ENCODE assay signal across 22 cellular contexts in genomic region chr19:33039815-33040214, GRCh38. TPM values are rescaled to one million over a fixed set of nuclear protein-coding genes. Genes with fewer than 3 reads are reported as not detected.
DNase-seq lines count a peak whose midpoint lies in the region; ATAC-seq, FAIRE-seq and TF ChIP-seq lines count a peak whose summit lies in the region.
"Had no signal": no experiment of that assay in that cellular context is flagged by ENCODE, and none has a peak within 500 bp of the region (broad histone marks: within the 10 kb centered on the region; RNA-seq: fewer than 3 reads in every experiment).

No MANE protein-coding gene starts in this region.

- H3K27me3 ChIP-seq in liver (ENCODE audit: control insufficient read depth in 4 of 4, insufficient read depth in 4 of 4, low read length in 3 of 4) (no peaks in the 10 kb centered on the region), prostate gland (replicated peaks; ENCODE audit: insufficient read depth) (no peaks in the 10 kb centered on the region), left lung (no peaks in the 10 kb centered on the region), small intestine (ENCODE audit: control insufficient read depth in 2 of 2, insufficient read depth in 2 of 2, low read length in 2 of 2) (no peaks in the 10 kb centered on the region)
- no peaks in the 10 kb centered on the region for H3K27me3 ChIP-seq in CD4-positive, alpha-beta memory T cell (ENCODE audit: insufficient read depth, low read length)
- H3K27me3 ChIP-seq: BE2C, SJSA1 had no signal

- WGBS in liver = 74% methylated on average over 1 of the region's 1 CpG
- WGBS in prostate gland = 80% methylated on average over 1 of the region's 1 CpG
- WGBS in small intestine, 3 donors = 48 to 75% (median 52%) methylated on average over 1 of the region's 1 CpG

- CTCF ChIA-PET in HEK293 (lab: Yijun Ruan, JAX) = interaction anchor here (0.6 to 0.9 kb wide), 4 partner anchors 9 to 118 kb away, joined by 4 to 5 read pairs (median 5); no protein-coding TSS in a partner anchor
- CTCF ChIA-PET in WTC11 (lab: Charles Lee) = interaction anchor here (0.6 to 0.7 kb wide), 2 partner anchors 43 to 323 kb away, joined by 3 to 4 read pairs; no protein-coding TSS in a partner anchor
- CTCF ChIA-PET in CD4-positive, alpha-beta memory T cell (lab: Charles Lee; ENCODE audit: partially characterized antibody) = interaction anchor here (1.0 kb wide), 1 partner anchor 41 kb away, joined by 3 read pairs; the partner anchor contains the start of gene GPATCH1

- H3K27me3 Mint-ChIP-seq in WTC11 (ENCODE audit: low read depth) = no peaks in the 10 kb centered on the region
- no peaks in the 10 kb centered on the region for H3K27me3 Mint-ChIP-seq in CD4-positive, alpha-beta memory T cell
- H3K27me3 Mint-ChIP-seq: CD4-positive, alpha-beta T cell had no signal

- H3K4me1 ChIP-seq in HEK293 (ENCODE audit: control insufficient read depth, insufficient read depth, low read length) (peaks cover 16% of the 10 kb centered on the region), liver (ENCODE audit: control insufficient read depth in 4 of 4, insufficient read depth in 4 of 4, low read length in 3 of 4) (peaks cover 12 to 48% (median 26%) of the 10 kb centered on the region in 4 donors), prostate gland (replicated peaks) (peaks cover 5% of the 10 kb centered on the region), left lung (no peaks in the 10 kb centered on the region), small intestine (ENCODE audit: control insufficient read depth in 2 of 2, insufficient read depth in 1 of 2, low read depth in 1 of 2, low read length in 1 of 2) (peaks cover 3 to 11% of the 10 kb centered on the region in 2 donors)
- peaks cover 5% of the 10 kb centered on the region for H3K4me1 ChIP-seq in CD4-positive, alpha-beta memory T cell (ENCODE audit: insufficient read depth, low read length)
- H3K4me1 ChIP-seq: BE2C had no signal

- no peak overlapping the region for H3K4me3 Mint-ChIP-seq in WTC11
- H3K4me3 Mint-ChIP-seq in CD4-positive, alpha-beta memory T cell = no peak overlapping the region

- H3K4me3 ChIP-seq in HEK293 (ENCODE audit: low read depth, low read length) = no peak overlapping the region
- H3K4me3 ChIP-seq in liver (ENCODE audit: low read depth in 1 of 3, low read length in 3 of 3) = no peak overlapping the region
- no peak overlapping the region for H3K4me3 ChIP-seq in prostate gland
- no peak overlapping the region for H3K4me3 ChIP-seq in left lung
- H3K4me3 ChIP-seq in small intestine (ENCODE audit: low read depth in 1 of 2, low read length in 2 of 2) = no peak overlapping the region
- H3K4me3 ChIP-seq in CD4-positive, alpha-beta memory T cell (ENCODE audit: low read length in 2 of 2) = no peak overlapping the region
- H3K4me3 ChIP-seq: GM23248, SJSA1 had no signal

- ATAC-seq in WTC11 (no peak), GM21786 (IDR thresholded peaks at IDR 0.05; ENCODE audit: unreplicated experiment) (no peak), left lung (no peak)

- peaks cover 27% of the 10 kb centered on the region for H3K36me3 Mint-ChIP-seq in WTC11
- H3K36me3 Mint-ChIP-seq in CD4-positive, alpha-beta memory T cell = no peaks in the 10 kb centered on the region

- no peak for FAIRE-seq in small intestine (lab: Jason Lieb, UNC)
- FAIRE-seq: D721Med had no signal

- no peak for TF ChIP-seq POLR2A in prostate gland (IDR thresholded peaks at IDR 0.05)

- TF ChIP-seq RAD21 in liver (IDR thresholded peaks at IDR 0.05) = no peak

- H3K9me3 Mint-ChIP-seq in WTC11 = peaks cover 8% of the 10 kb centered on the region
- peaks cover 0 to 4% (median 0%) of the 10 kb centered on the region in 8 donors for H3K9me3 Mint-ChIP-seq in CD4-positive, alpha-beta memory T cell
- H3K9me3 Mint-ChIP-seq: CD4-positive, alpha-beta T cell had no signal

- H3K36me3 ChIP-seq in HEK293 (ENCODE audit: control insufficient read depth in 2 of 2, insufficient read depth in 1 of 2, low read length in 2 of 2) (peaks cover 10 to 56% of the 10 kb centered on the region in 2 experiments), liver (ENCODE audit: control insufficient read depth in 4 of 4, insufficient read depth in 3 of 4, low read depth in 1 of 4, low read length in 3 of 4) (no peaks in the 10 kb centered on the region), prostate gland (no peaks in the 10 kb centered on the region), left lung (no peaks in the 10 kb centered on the region), small intestine (ENCODE audit: control insufficient read depth in 2 of 2, insufficient read depth in 2 of 2, low read length in 2 of 2) (no peaks in the 10 kb centered on the region)
- H3K36me3 ChIP-seq in CD4-positive, alpha-beta memory T cell (ENCODE audit: insufficient read depth, low read length) = no peaks in the 10 kb centered on the region
- H3K36me3 ChIP-seq: BE2C had no signal

- H3K27ac ChIP-seq in HEK293 (ENCODE audit: extremely low read depth, low read depth, low read length) (no peak overlapping the region), liver (ENCODE audit: low read depth in 1 of 2, low read length in 2 of 2) (peak overlapping the region; percentile 94 to 96), prostate gland (peak overlapping the region; percentile 63 to 87), left lung (no peak overlapping the region), small intestine (ENCODE audit: low read depth in 1 of 2, low read length in 1 of 2) (peak overlapping the region in 1 of 2 donors; percentile 95)
- no peak overlapping the region for H3K27ac ChIP-seq in CD4-positive, alpha-beta memory T cell (ENCODE audit: low read depth, low read length)
- H3K27ac ChIP-seq: GM23248, RWPE1 had no signal

- H3K9me3 ChIP-seq in HEK293 (ENCODE audit: control insufficient read depth, insufficient read depth, low read depth, low read length) (no peaks in the 10 kb centered on the region), liver (ENCODE audit: control insufficient read depth in 4 of 4, low read length in 3 of 4) (no peaks in the 10 kb centered on the region), prostate gland (no peaks in the 10 kb centered on the region), left lung (no peaks in the 10 kb centered on the region), small intestine (ENCODE audit: control insufficient read depth, low read depth) (no peaks in the 10 kb centered on the region)
- no peaks in the 10 kb centered on the region for H3K9me3 ChIP-seq in CD4-positive, alpha-beta memory T cell (ENCODE audit: control insufficient read depth in 1 of 2, low read length in 2 of 2)
- H3K9me3 ChIP-seq: BE2C, SJSA1 had no signal

- POLR2A ChIA-PET in HEK293 (lab: Yijun Ruan, JAX) (interaction anchor here (1.8 kb wide), 1 partner anchor 41 kb away, joined by 7 read pairs; the partner anchor contains the start of gene GPATCH1), WTC11 (lab: Charles Lee) (no interaction called here)
- POLR2A ChIA-PET in CD4-positive, alpha-beta memory T cell (lab: Charles Lee; ENCODE audit: partially characterized antibody) = no interaction called here

- TF ChIP-seq CTCF in HEK293 (tag by site-specific recombination; IDR thresholded peaks at IDR 0.05) (no peak), WTC11 (IDR thresholded peaks at IDR 0.05) (no peak), liver (IDR thresholded peaks at IDR 0.05; ENCODE audit: low read depth, low read length, missing input control) (no peak), prostate gland (IDR thresholded peaks at IDR 0.05) (no peak), left lung (IDR thresholded peaks at IDR 0.05) (no peak)

- DNase-seq in WTC11 (ENCODE audit: low spot score) = no peak
- DNase-seq in prostate gland (ENCODE audit: low spot score) = no peak
- DNase-seq in left lung = no peak
- DNase-seq in small intestine = no peak
- no peak for DNase-seq in CD4-positive, alpha-beta memory T cell
- DNase-seq: BE2C; CD4-positive, alpha-beta T cell; DMS79; GM23248; Kasumi-1; MV-4-11; NCI-H1436; NCI-H2029; NCI-H2171; NCI-H446; NCI-H69 had no signal

- H3K4me1 Mint-ChIP-seq in WTC11 = peaks cover 12% of the 10 kb centered on the region
- peaks cover 7 to 9% (median 8%) of the 10 kb centered on the region in 4 donors for H3K4me1 Mint-ChIP-seq in CD4-positive, alpha-beta memory T cell

- intact Hi-C loops in prostate gland (cut with DNase I) = no loop called here
- intact Hi-C loops in left lung (cut with DNase I) = no loop called here
- intact Hi-C loops in CD4-positive, alpha-beta memory T cell (cut with micrococcal nuclease) = no loop called here

- H3K9ac ChIP-seq in liver (ENCODE audit: low read depth in 1 of 2, low read length in 2 of 2) = peak overlapping the region in 1 of 2 donors; percentile 6
- H3K9ac ChIP-seq: GM23248 had no signal

- H3K27ac Mint-ChIP-seq in WTC11 = peak overlapping the region; percentile 1; the same call in 1 of the 2 replicates
- H3K27ac Mint-ChIP-seq in CD4-positive, alpha-beta memory T cell = no peak overlapping the region
- H3K27ac Mint-ChIP-seq: CD4-positive, alpha-beta T cell had no signal

TF ChIP-seq in HEK293, 187 proteins besides CTCF, POLR2A, EP300 and RAD21 (continues in another document):
- peak; percentile 45; the same call in 1 of the 2 replicates for TF ChIP-seq ZNF664 (tag by site-specific recombination; IDR thresholded peaks at IDR 0.05)

TF ChIP-seq in WTC11, 78 proteins besides CTCF, POLR2A, EP300 and RAD21 (continues in another document):
- no peak for TF ChIP-seq ZNF219 (CRISPR knock-in tag; IDR thresholded peaks at IDR 0.05; ENCODE audit: borderline replicate concordance)

RNA-seq across cellular contexts. Expression of gene RHPN2, which starts 24.9 kb away (rescaled TPM):
- total RNA-seq in WTC11 (2021) (21.1 to 26.5 TPM (median 25.8 TPM) in 3 replicates), liver (10 to 100 TPM in 1 of 2 donors, 1 to 10 TPM in 1; 7.6 to 31.5 TPM), prostate gland (10 to 100 TPM; 46.2 to 95.0 TPM), left lung (1 to 10 TPM; 8.9 to 9.6 TPM)
- polyA plus RNA-seq in liver (10 to 100 TPM in 1 of 2 donors, 1 to 10 TPM in 1; 9.2 to 10.5 TPM), small intestine (10 to 100 TPM; 20.7 to 67.6 (median 34.2) TPM)
- total RNA-seq in CD4-positive, alpha-beta memory T cell = under 1 TPM; 0.14 to 0.20 TPM
- under 1 TPM in 1 of 2 donors, not detected in 1; 0.22 TPM for polyA plus RNA-seq in CD4-positive, alpha-beta memory T cell

RNA-seq across cellular contexts. Expression of gene GPATCH1, which starts 41.2 kb away (rescaled TPM):
- total RNA-seq in WTC11 (2021) (8.6 to 10.7 TPM (median 9.3 TPM) in 3 replicates), liver (1 to 10 TPM; 4.1 to 5.2 TPM), prostate gland (10 to 100 TPM in 1 of 2 donors, 1 to 10 TPM in 1; 7.9 to 12.2 TPM), left lung (1 to 10 TPM; 5.4 to 7.0 TPM)
- polyA plus RNA-seq in liver (1 to 10 TPM; 2.5 to 3.1 TPM), small intestine (1 to 10 TPM; 4.6 to 9.2 (median 8.9) TPM)
- 10 to 100 TPM; 15.5 to 16.7 TPM for total RNA-seq in CD4-positive, alpha-beta memory T cell
- 1 to 10 TPM; 3.3 to 6.0 TPM for polyA plus RNA-seq in CD4-positive, alpha-beta memory T cell

Comparison
In these comparisons a context has a peak if more than half of its experiments do, and no peak if none do; other contexts are left out.
1. H3K27ac ChIP-seq: peak in liver (2 of 2) and prostate gland (2 of 2); none in HEK293 (single experiment), left lung (0 of 2) and CD4-positive, alpha-beta memory T cell (single experiment).
2. RNA of gene RHPN2, which starts 24.9 kb away (total RNA-seq): 46.2 to 95.0 TPM in prostate gland, 7.6 to 31.5 TPM in liver, 21.1 to 26.5 TPM in WTC11 and 8.9 to 9.6 TPM in left lung; 0.14 to 0.20 TPM in CD4-positive, alpha-beta memory T cell; every median in the first group is over 4 times any median in the second.